29 cellular contexts compared by ENCODE assay signal in the genomic region with DNA sequence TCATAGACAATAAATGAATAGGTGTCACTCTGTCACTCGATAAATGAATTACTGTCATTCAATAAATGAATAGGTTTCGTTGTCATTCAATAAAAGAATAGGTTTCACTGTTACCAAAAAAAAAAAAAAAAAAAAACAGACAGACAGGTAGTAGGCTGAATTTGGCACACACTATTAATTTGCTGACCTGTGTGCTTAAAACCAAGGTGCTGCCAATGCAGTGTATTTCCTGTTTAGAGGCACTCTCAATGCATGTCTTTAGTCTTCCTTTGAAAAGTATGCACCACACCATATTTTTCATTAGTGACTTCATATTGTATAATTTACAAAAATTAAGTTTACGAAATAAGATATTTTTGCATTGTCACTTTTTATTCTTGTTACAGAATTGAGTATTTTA. TPM values are rescaled to one million over a fixed set of nuclear protein-coding genes. Genes with fewer than 3 reads are reported as not detected.
"Had no signal": no experiment of that assay in that cellular context is flagged by ENCODE, and none has a peak within 500 bp of the region (broad histone marks: within the 10 kb centered on the region; RNA-seq: fewer than 3 reads in every experiment).

No MANE protein-coding gene starts in this region.

- H3K9me3 ChIP-seq: suprapubic skin, testis, thoracic aorta, thyroid gland, tibial artery, tibial nerve, transverse colon, upper lobe of left lung, upper lobe of right lung, uterus, vagina had no signal

- ATAC-seq: stimulated activated effector memory CD8-positive, alpha-beta T cell treated with anti-CD3 and anti-CD28 coated beads, Interleukin-12 subunit alpha, Interleukin-12 subunit beta, amount 100 ng/mL, for 72 hours; stimulated activated memory B cell treated with anti-CD40 and anti-IgM and Interleukin-4, amounts not matched to agents 10 μg/mL and 1 μg/mL and 100 μg/mL, for 72 hours; stimulated activated naive B cell treated with anti-CD40 and anti-IgM and Interleukin-4, amounts not matched to agents 10 μg/mL and 1 μg/mL and 100 μg/mL, for 72 hours; stimulated activated naive CD8-positive, alpha-beta T cell treated with anti-CD3 and anti-CD28 coated beads, Interleukin-15, amount 100 ng/mL, for 72 hours; stimulated activated naive CD8-positive, alpha-beta T cell treated with anti-CD3 and anti-CD28 coated beads, Interleukin-15, Interleukin-2, amounts not matched to agents 100 U/mL and 50 U/mL, for 24 hours; upper lobe of right lung had no signal

- H3K36me3 ChIP-seq: stomach, suprapubic skin, thoracic aorta, thyroid gland, tibial artery, tibial nerve, transverse colon, upper lobe of left lung, upper lobe of right lung, uterus, vagina had no signal

- H3K27ac ChIP-seq: stomach, suprapubic skin, testis, thoracic aorta, thyroid gland, tibial artery, tibial nerve, transverse colon, upper lobe of left lung, upper lobe of right lung, uterus, vagina had no signal

- DNase-seq: stimulated activated CD4-positive, alpha-beta T cell treated with anti-CD3 and anti-CD28 coated beads, Interleukin-2, amount 100 ng/mL, for 48 hours; stimulated activated CD4-positive, alpha-beta T cell treated with anti-CD3 and anti-CD28 coated beads, Interleukin-4, amount 100 ng/mL, for 1 hour; stimulated activated CD4-positive, alpha-beta T cell treated with anti-CD3 and anti-CD28 coated beads, Interleukin-4, amount 100 ng/mL, for 24 hours; stimulated activated CD4-positive, alpha-beta T cell treated with anti-CD3 and anti-CD28 coated beads, Interleukin-4, amount 100 ng/mL, for 4 hours; stimulated activated CD8-positive, alpha-beta memory T cell treated with anti-CD3 and anti-CD28 coated beads, Interleukin-4, amount 100 ng/mL, for 48 hours; stimulated activated naive B cell treated with anti-CD40 and anti-IgM and Interleukin-4, amounts not matched to agents 10 μg/mL and 1 μg/mL and 100 μg/mL, for 72 hours; stimulated activated naive CD4-positive, alpha-beta T cell; stimulated activated naive CD4-positive, alpha-beta T cell treated with Interleukin-2 at 50 U/mL for 16 hours; stimulated activated naive CD8-positive, alpha-beta T cell treated with anti-CD3 and anti-CD28 coated beads, Interleukin-15, amount 100 ng/mL, for 72 hours; stimulated activated naive CD8-positive, alpha-beta T cell treated with anti-CD3 and anti-CD28 coated beads, Interleukin-15, Interleukin-2, amounts not matched to agents 100 U/mL and 50 U/mL, for 24 hours; stomach; substantia nigra; testis; thyroid gland; tibial artery; transverse colon; trophoblast cell; upper lobe of left lung; upper lobe of right lung; uterus had no signal

- H3K4me1 ChIP-seq: stomach, suprapubic skin, testis, thyroid gland, tibial artery, tibial nerve, transverse colon, upper lobe of left lung, upper lobe of right lung, uterus, vagina had no signal

- H3K4me3 ChIP-seq: stomach, suprapubic skin, testis, thoracic aorta, thyroid gland, tibial artery, tibial nerve, transverse colon, upper lobe of left lung, upper lobe of right lung, uterus, vagina had no signal

- H3K27me3 ChIP-seq: stomach, suprapubic skin, testis, thyroid gland, tibial artery, tibial nerve, transverse colon, upper lobe of left lung, upper lobe of right lung, uterus, vagina had no signal

RNA-seq across cellular contexts. Expression of a gene that starts 16.2 kb away (rescaled TPM):
- total RNA-seq: subcutaneous adipose tissue, temporal lobe, thoracic aorta, tibial nerve, ureter had no signal
